Comparison of ENCODE assay signal across 11 cellular contexts in genomic region chr12:111570090-111570961, GRCh38. TPM values are rescaled to one million over a fixed set of nuclear protein-coding genes. Genes with fewer than 3 reads are reported as not detected.
DNase-seq lines count a peak whose midpoint lies in the region; ATAC-seq and TF ChIP-seq lines count a peak whose summit lies in the region.
"Had no signal": no experiment of that assay in that cellular context is flagged by ENCODE, and none has a peak within 500 bp of the region (broad histone marks: within the 10 kb centered on the region; RNA-seq: fewer than 3 reads in every experiment).

No MANE protein-coding gene starts in this region.

- H3K4me3 ChIP-seq in CD4-positive, CD25-positive, alpha-beta regulatory T cell (ENCODE audit: low read depth, low read length), result no peak overlapping the region
- no peak overlapping the region for H3K4me3 ChIP-seq in tibial artery
- H3K4me3 ChIP-seq: vagina had no signal

- H3K36me3 Mint-ChIP-seq in CD4-positive, CD25-positive, alpha-beta regulatory T cell, result peaks cover 7% of the 10 kb centered on the region
- peaks cover 36% of the 10 kb centered on the region for H3K36me3 Mint-ChIP-seq in dendritic cell treated with granulocyte-macrophage colony-stimulating factor and Interleukin-4, amounts not matched to agents 40 ng/mL and 50 ng/mL, for 4 days (ENCODE audit: low read depth)

- no peaks in the 10 kb centered on the region for H3K27me3 Mint-ChIP-seq in CD4-positive, CD25-positive, alpha-beta regulatory T cell
- no peaks in the 10 kb centered on the region for H3K27me3 Mint-ChIP-seq in dendritic cell treated with granulocyte-macrophage colony-stimulating factor and Interleukin-4, amounts not matched to agents 40 ng/mL and 50 ng/mL, for 4 days

- DNase-seq in CD4-positive, CD25-positive, alpha-beta regulatory T cell, result no peak
- DNase-seq in M059J (ENCODE audit: low read depth), result peak; percentile 93
- DNase-seq in myocyte (ENCODE audit: low read depth), result peak; percentile 61
- no peak for DNase-seq in SIG-M5 (lab: John Stamatoyannopoulos, UW)
- no peak for DNase-seq in NCI-H2196 (lab: John Stamatoyannopoulos, UW; ENCODE audit: unreplicated experiment)
- DNase-seq in tibial artery, result no peak
- DNase-seq: activated CD4-positive, CD25-positive, alpha-beta regulatory T cell; amygdala had no signal

- H3K27ac Mint-ChIP-seq in CD4-positive, CD25-positive, alpha-beta regulatory T cell, result peak overlapping the region; percentile 2 to 57 (median 8)
- H3K27ac Mint-ChIP-seq in dendritic cell treated with granulocyte-macrophage colony-stimulating factor and Interleukin-4, amounts not matched to agents 40 ng/mL and 50 ng/mL, for 4 days, result peak overlapping the region; percentile 10

- no peaks in the 10 kb centered on the region for H3K9me3 ChIP-seq in CD4-positive, CD25-positive, alpha-beta regulatory T cell (ENCODE audit: control insufficient read depth in 2 of 2, low read length in 2 of 2)
- no peaks in the 10 kb centered on the region for H3K9me3 ChIP-seq in tibial artery
- H3K9me3 ChIP-seq: vagina had no signal

- peaks cover 23 to 40% (median 30%) of the 10 kb centered on the region in 4 donors for H3K4me1 Mint-ChIP-seq in CD4-positive, CD25-positive, alpha-beta regulatory T cell
- peaks cover 35% of the 10 kb centered on the region for H3K4me1 Mint-ChIP-seq in dendritic cell treated with granulocyte-macrophage colony-stimulating factor and Interleukin-4, amounts not matched to agents 40 ng/mL and 50 ng/mL, for 4 days (ENCODE audit: low read depth)

- intact Hi-C loops in dendritic cell treated with granulocyte-macrophage colony-stimulating factor and Interleukin-4, amounts not matched to agents 40 ng/mL and 50 ng/mL, for 4 days (cut with micrococcal nuclease), result no loop called here
- intact Hi-C loops in tibial artery (cut with DNase I; ENCODE audit: low total_unique reads), result no loop called here

- H3K9me3 Mint-ChIP-seq in CD4-positive, CD25-positive, alpha-beta regulatory T cell, result peaks cover 0 to 1% (median 0%) of the 10 kb centered on the region in 7 donors
- H3K9me3 Mint-ChIP-seq in dendritic cell treated with granulocyte-macrophage colony-stimulating factor and Interleukin-4, amounts not matched to agents 40 ng/mL and 50 ng/mL, for 4 days, result no peaks in the 10 kb centered on the region

- no peak for ATAC-seq in CD4-positive, CD25-positive, alpha-beta regulatory T cell (ENCODE audit: low read depth in 2 of 2)
- no peak for ATAC-seq in GM21825 (IDR thresholded peaks at IDR 0.05; ENCODE audit: unreplicated experiment)

- H3K4me3 Mint-ChIP-seq in CD4-positive, CD25-positive, alpha-beta regulatory T cell, result peak overlapping the region in 1 of 4 donors; percentile 40
- H3K4me3 Mint-ChIP-seq in dendritic cell treated with granulocyte-macrophage colony-stimulating factor and Interleukin-4, amounts not matched to agents 40 ng/mL and 50 ng/mL, for 4 days, result no peak overlapping the region

- H3K27me3 ChIP-seq in CD4-positive, CD25-positive, alpha-beta regulatory T cell (ENCODE audit: control insufficient read depth, insufficient read depth, low read length), result no peaks in the 10 kb centered on the region
- no peaks in the 10 kb centered on the region for H3K27me3 ChIP-seq in tibial artery
- H3K27me3 ChIP-seq: vagina had no signal

- no peak overlapping the region for H3K27ac ChIP-seq in CD4-positive, CD25-positive, alpha-beta regulatory T cell (ENCODE audit: insufficient read depth, low read length, poor library complexity, severe bottlenecking)
- no peak overlapping the region for H3K27ac ChIP-seq in tibial artery
- H3K27ac ChIP-seq: vagina had no signal

- no peaks in the 10 kb centered on the region for H3K36me3 ChIP-seq in CD4-positive, CD25-positive, alpha-beta regulatory T cell (ENCODE audit: control insufficient read depth, insufficient read depth, low read length)
- no peaks in the 10 kb centered on the region for H3K36me3 ChIP-seq in tibial artery
- H3K36me3 ChIP-seq: vagina had no signal

- H3K4me1 ChIP-seq in CD4-positive, CD25-positive, alpha-beta regulatory T cell (ENCODE audit: control insufficient read depth, insufficient read depth, low read length, poor library complexity, severe bottlenecking), result no peaks in the 10 kb centered on the region
- peaks cover 0 to 25% (median 14%) of the 10 kb centered on the region in 4 donors for H3K4me1 ChIP-seq in tibial artery

- TF ChIP-seq CTCF in tibial artery (IDR thresholded peaks at IDR 0.05), result no peak

RNA-seq across cellular contexts. Expression of gene ATXN2, which starts 28.8 kb away (rescaled TPM):
- 43.1 TPM for total RNA-seq in CD4-positive, CD25-positive, alpha-beta regulatory T cell
- 10 to 100 TPM in 3 of 4 donors, 1 to 10 TPM in 1; 9.7 to 15.5 (median 14.3) TPM for polyA plus RNA-seq in CD4-positive, CD25-positive, alpha-beta regulatory T cell
- 19.2 and 20.7 TPM in 2 replicates for total RNA-seq in M059J (2014; rRNA removed; shearing (Covaris generic))
- 16.4 and 18.3 TPM in 2 replicates for total RNA-seq in myocyte
- polyA plus RNA-seq in myocyte (2012), result 41.6 TPM

Comparison
In these comparisons a context has a peak if more than half of its experiments do, and no peak if none do; other contexts are left out.
1. DNase-seq: peak in M059J (single experiment) and myocyte (single experiment); none in CD4-positive, CD25-positive, alpha-beta regulatory T cell (0 of 3), SIG-M5 (single experiment), NCI-H2196 (single experiment) and tibial artery (0 of 2).